16 cellular contexts compared by ENCODE assay signal in genomic region chr3:180930526-180930925, GRCh38. TPM values are rescaled to one million over a fixed set of nuclear protein-coding genes. Genes with fewer than 3 reads are reported as not detected.
DNase-seq lines count a peak whose midpoint lies in the region; ATAC-seq and TF ChIP-seq lines count a peak whose summit lies in the region.
"Had no signal": no experiment of that assay in that cellular context is flagged by ENCODE, and none has a peak within 500 bp of the region (broad histone marks: within the 10 kb centered on the region; RNA-seq: fewer than 3 reads in every experiment).

No MANE protein-coding gene starts in this region.

- H3K36me3 ChIP-seq in naive thymus-derived CD4-positive, alpha-beta T cell (ENCODE audit: control insufficient read depth in 2 of 3, insufficient read depth in 3 of 3, low read length in 3 of 3) = no peaks in the 10 kb centered on the region

- H3K27me3 ChIP-seq in CD4-positive, alpha-beta T cell (ENCODE audit: control insufficient read depth, insufficient read depth, low read length) = no peaks in the 10 kb centered on the region
- no peaks in the 10 kb centered on the region for H3K27me3 ChIP-seq in naive thymus-derived CD4-positive, alpha-beta T cell (ENCODE audit: control insufficient read depth in 2 of 2, insufficient read depth in 2 of 2, low read length in 2 of 2)
- H3K27me3 ChIP-seq: BLaER1 had no signal

- no peak overlapping the region for H3K4me3 Mint-ChIP-seq in activated T-cell treated with anti-CD3 and anti-CD28 coated beads, Interleukin-2, amount 50 U/mL, for 24 hours
- no peak overlapping the region for H3K4me3 Mint-ChIP-seq in activated T-cell treated with anti-CD3 and anti-CD28 coated beads, Interleukin-2, amount 50 U/mL, for 4 hours
- H3K4me3 Mint-ChIP-seq in CD4-positive, alpha-beta T cell = peak overlapping the region; percentile 14
- H3K4me3 Mint-ChIP-seq in naive thymus-derived CD4-positive, alpha-beta T cell = peak overlapping the region in 5 of 10 donors; percentile 32 to 56 (median 53)

- no peak for TF ChIP-seq CTCF in CD4-positive, alpha-beta T cell (IDR thresholded peaks at IDR 0.05)

- H3K27ac Mint-ChIP-seq in activated T-cell treated with anti-CD3 and anti-CD28 coated beads, Interleukin-2, amount 50 U/mL, for 24 hours = peak overlapping the region; percentile 32
- H3K27ac Mint-ChIP-seq in CD4-positive, alpha-beta T cell = no peak overlapping the region
- peak overlapping the region in 6 of 9 donors; percentile 15 to 81 (median 70) for H3K27ac Mint-ChIP-seq in naive thymus-derived CD4-positive, alpha-beta T cell

- no peak for DNase-seq in activated T-cell treated with anti-CD3 and anti-CD28 coated beads, Interleukin-2, amount 50 U/mL, for 24 hours
- no peak for DNase-seq in activated T-cell treated with anti-CD3 and anti-CD28 coated beads, Interleukin-2, amount 50 U/mL, for 4 hours
- DNase-seq in CD4-positive, alpha-beta T cell = no peak
- DNase-seq in RPMI8226 = peak; percentile 13
- DNase-seq in naive thymus-derived CD4-positive, alpha-beta T cell = no peak
- no peak for DNase-seq in NCI-H748 treated with DMSO at 0.1 percent for 48 hours (lab: John Stamatoyannopoulos, UW)
- DNase-seq in activated effector memory CD4-positive, alpha-beta T cell treated with anti-CD3 and anti-CD28 coated beads, Interleukin-2, amount 50 U/mL, for 16 hours = no peak
- no peak for DNase-seq in LoVo (ENCODE audit: low spot score)
- DNase-seq: HCEC 1CT, KG1, NCI-H1436, NCI-H2029 treated with DMSO at 0.1 percent for 48 hours, NCI-H2171 treated with DMSO at 0.1 percent for 48 hours, NCI-H774, PC-9 had no signal

- H3K4me3 ChIP-seq in naive thymus-derived CD4-positive, alpha-beta T cell (ENCODE audit: low read length) = no peak overlapping the region
- H3K4me3 ChIP-seq: BLaER1, PC-9 had no signal

- POLR2A ChIA-PET in CD4-positive, alpha-beta T cell (lab: Charles Lee) = interaction anchor here (1.5 kb wide), 1 partner anchor 17 kb away, joined by 6 read pairs; the partner anchor contains the start of gene FXR1
- POLR2A ChIA-PET in naive thymus-derived CD4-positive, alpha-beta T cell (lab: Charles Lee) = no interaction called here

- no peak for ATAC-seq in activated T-cell treated with anti-CD3 and anti-CD28 coated beads, Interleukin-2, amount 50 U/mL, for 4 hours
- no peak for ATAC-seq in CD4-positive, alpha-beta T cell (ENCODE audit: poor library complexity)
- ATAC-seq in naive thymus-derived CD4-positive, alpha-beta T cell = no peak

- intact Hi-C loops in CD4-positive, alpha-beta T cell (cut with DNase I, micrococcal nuclease) = no loop called here
- intact Hi-C loops in naive thymus-derived CD4-positive, alpha-beta T cell (cut with micrococcal nuclease) = no loop called here

- H3K36me3 Mint-ChIP-seq in activated T-cell treated with anti-CD3 and anti-CD28 coated beads, Interleukin-2, amount 50 U/mL, for 24 hours (ENCODE audit: low read depth) = peaks cover 65% of the 10 kb centered on the region
- peaks cover 11% of the 10 kb centered on the region for H3K36me3 Mint-ChIP-seq in activated T-cell treated with anti-CD3 and anti-CD28 coated beads, Interleukin-2, amount 50 U/mL, for 4 hours (ENCODE audit: insufficient read depth)
- H3K36me3 Mint-ChIP-seq in CD4-positive, alpha-beta T cell (ENCODE audit: low read depth) = peaks cover 35% of the 10 kb centered on the region
- H3K36me3 Mint-ChIP-seq in naive thymus-derived CD4-positive, alpha-beta T cell = peaks cover 0 to 22% (median 12%) of the 10 kb centered on the region in 5 donors

- CTCF ChIA-PET in CD4-positive, alpha-beta T cell (lab: Charles Lee) = no interaction called here
- CTCF ChIA-PET in naive thymus-derived CD4-positive, alpha-beta T cell (lab: Charles Lee) = no interaction called here

- no peaks in the 10 kb centered on the region for H3K9me3 Mint-ChIP-seq in activated T-cell treated with anti-CD3 and anti-CD28 coated beads, Interleukin-2, amount 50 U/mL, for 24 hours
- no peaks in the 10 kb centered on the region for H3K9me3 Mint-ChIP-seq in activated T-cell treated with anti-CD3 and anti-CD28 coated beads, Interleukin-2, amount 50 U/mL, for 4 hours
- H3K9me3 Mint-ChIP-seq in CD4-positive, alpha-beta T cell = no peaks in the 10 kb centered on the region
- H3K9me3 Mint-ChIP-seq in naive thymus-derived CD4-positive, alpha-beta T cell = no peaks in the 10 kb centered on the region

- H3K4me1 ChIP-seq in naive thymus-derived CD4-positive, alpha-beta T cell (ENCODE audit: control insufficient read depth in 2 of 2, insufficient read depth in 2 of 2, low read length in 2 of 2) = peaks cover 5 to 15% of the 10 kb centered on the region in 2 donors

- peaks cover 67% of the 10 kb centered on the region for H3K4me1 Mint-ChIP-seq in activated T-cell treated with anti-CD3 and anti-CD28 coated beads, Interleukin-2, amount 50 U/mL, for 24 hours (ENCODE audit: low read depth)
- peaks cover 62% of the 10 kb centered on the region for H3K4me1 Mint-ChIP-seq in activated T-cell treated with anti-CD3 and anti-CD28 coated beads, Interleukin-2, amount 50 U/mL, for 4 hours (ENCODE audit: low read depth)
- H3K4me1 Mint-ChIP-seq in CD4-positive, alpha-beta T cell (ENCODE audit: low read depth) = peaks cover 71% of the 10 kb centered on the region
- H3K4me1 Mint-ChIP-seq in naive thymus-derived CD4-positive, alpha-beta T cell = peaks cover 26 to 80% (median 74%) of the 10 kb centered on the region in 7 donors

- no peaks in the 10 kb centered on the region for H3K27me3 Mint-ChIP-seq in activated T-cell treated with anti-CD3 and anti-CD28 coated beads, Interleukin-2, amount 50 U/mL, for 24 hours
- no peaks in the 10 kb centered on the region for H3K27me3 Mint-ChIP-seq in activated T-cell treated with anti-CD3 and anti-CD28 coated beads, Interleukin-2, amount 50 U/mL, for 4 hours (ENCODE audit: low read depth)
- no peaks in the 10 kb centered on the region for H3K27me3 Mint-ChIP-seq in CD4-positive, alpha-beta T cell
- no peaks in the 10 kb centered on the region for H3K27me3 Mint-ChIP-seq in naive thymus-derived CD4-positive, alpha-beta T cell

- no peak overlapping the region for H3K27ac ChIP-seq in CD4-positive, alpha-beta T cell (ENCODE audit: low read depth, low read length)
- no peak overlapping the region for H3K27ac ChIP-seq in naive thymus-derived CD4-positive, alpha-beta T cell (ENCODE audit: low read depth, low read length)
- H3K27ac ChIP-seq: BLaER1, PC-9 had no signal

- H3K9me3 ChIP-seq in CD4-positive, alpha-beta T cell (ENCODE audit: control insufficient read depth, low read length) = no peaks in the 10 kb centered on the region
- H3K9me3 ChIP-seq in naive thymus-derived CD4-positive, alpha-beta T cell (ENCODE audit: control insufficient read depth in 2 of 3, low read length in 3 of 3) = no peaks in the 10 kb centered on the region

RNA-seq across cellular contexts. Expression of gene FXR1, which starts 18.1 kb away (rescaled TPM):
- total RNA-seq in activated T-cell treated with anti-CD3 and anti-CD28 coated beads, Interleukin-2, amount 50 U/mL, for 4 hours = 100 to 1,000 TPM; 105 to 107 (median 106) TPM
- total RNA-seq in CD4-positive, alpha-beta T cell = 100 to 1,000 TPM; 172 to 174 TPM
- 100 to 1,000 TPM; 108 to 151 (median 129) TPM for total RNA-seq in naive thymus-derived CD4-positive, alpha-beta T cell
- polyA plus RNA-seq in naive thymus-derived CD4-positive, alpha-beta T cell = 10 to 100 TPM; 53.0 to 63.0 TPM

RNA-seq across cellular contexts. Expression of gene DNAJC19, which starts 59.0 kb away (rescaled TPM):
- 10 to 100 TPM; 65.3 to 82.5 (median 69.6) TPM for total RNA-seq in activated T-cell treated with anti-CD3 and anti-CD28 coated beads, Interleukin-2, amount 50 U/mL, for 4 hours
- total RNA-seq in CD4-positive, alpha-beta T cell = 10 to 100 TPM; 28.7 to 40.2 TPM
- total RNA-seq in naive thymus-derived CD4-positive, alpha-beta T cell = 10 to 100 TPM; 20.7 to 74.1 (median 40.2) TPM
- 100 to 1,000 TPM in 1 of 2 donors, 10 to 100 TPM in 1; 89.9 to 113 TPM for polyA plus RNA-seq in naive thymus-derived CD4-positive, alpha-beta T cell
